36 cellular contexts compared by ENCODE assay signal in the genomic region with DNA sequence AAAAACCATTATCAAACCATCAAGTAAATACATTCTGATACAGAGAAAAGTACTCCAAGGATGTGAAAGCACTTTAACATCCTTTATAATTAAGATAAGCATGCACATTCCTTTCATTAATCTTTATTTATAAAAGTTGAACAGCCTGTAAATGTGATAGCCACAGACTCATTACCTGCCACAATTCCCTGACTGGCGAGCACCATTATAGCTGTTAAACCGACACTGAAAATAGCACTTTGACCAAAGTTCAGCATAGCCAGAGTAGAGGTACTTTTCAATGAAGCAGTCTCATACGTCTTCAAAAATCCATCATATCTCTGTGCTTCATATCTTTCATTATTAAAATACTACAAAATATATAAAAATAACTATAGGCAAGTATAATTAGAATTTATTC.
DNase-seq lines count a peak whose midpoint lies in the region; ATAC-seq, FAIRE-seq and TF ChIP-seq lines count a peak whose summit lies in the region.
"Had no signal": no experiment of that assay in that cellular context is flagged by ENCODE, and none has a peak within 500 bp of the region (broad histone marks: within the 10 kb centered on the region; RNA-seq: fewer than 3 reads in every experiment).

No MANE protein-coding gene starts in this region.

- intact Hi-C loops in left colon (cut with DNase I, micrococcal nuclease) (no loop called here), body of pancreas (cut with DNase I) (no loop called here)

- no peaks in the 10 kb centered on the region for H3K4me1 Mint-ChIP-seq in astrocyte (ENCODE audit: low read depth, unreplicated experiment)
- H3K4me1 Mint-ChIP-seq: B cell; CD14-positive monocyte; CD4-positive, alpha-beta memory T cell; CD4-positive, CD25-positive, alpha-beta regulatory T cell; CD8-positive, alpha-beta memory T cell had no signal

- H3K27me3 ChIP-seq in astrocyte (ENCODE audit: insufficient read depth, low read length) (no peaks in the 10 kb centered on the region), small intestine (ENCODE audit: control insufficient read depth in 2 of 2, insufficient read depth in 2 of 2, low read length in 2 of 2) (no peaks in the 10 kb centered on the region), body of pancreas (no peaks in the 10 kb centered on the region)
- H3K27me3 ChIP-seq: BE2C had no signal

- H3K27ac ChIP-seq in astrocyte (ENCODE audit: low read depth, low read length) (no peak overlapping the region), small intestine (ENCODE audit: low read depth in 1 of 2, low read length in 1 of 2) (no peak overlapping the region), body of pancreas (no peak overlapping the region)
- H3K27ac ChIP-seq: 22Rv1; A549; BLaER1; BLaER1 treated with 17β-estradiol and CSF1 and Interleukin-3, amounts not matched to agents 10 nM and 100 nM; C4-2B had no signal

- DNase-seq in astrocyte (ENCODE audit: low read depth) (no peak), left colon (no peak), small intestine (peak; percentile 52), body of pancreas (no peak), AML-193 (lab: John Stamatoyannopoulos, UW) (no peak), AG20443 (ENCODE audit: low spot score) (no peak)
- DNase-seq: 8988T; ACHN; BE2C; C1 segment of cervical spinal cord; Caco-2; Calu3; CD4-positive, alpha-beta memory T cell; CD4-positive, alpha-beta T cell; CD4-positive, CD25-positive, alpha-beta regulatory T cell; CD8-positive, alpha-beta memory T cell; CD8-positive, alpha-beta T cell; COR-L47; DMS 273 treated with DMSO at 0.1 percent for 48 hours; DMS153; DMS53; DMS79; DMS79 treated with DMSO at 0.1 percent for 48 hours; DND-41; EL had no signal

- no peaks in the 10 kb centered on the region for H3K79me2 ChIP-seq in astrocyte (ENCODE audit: insufficient read depth, low read length)

- no peaks in the 10 kb centered on the region for H3K9me3 Mint-ChIP-seq in astrocyte (ENCODE audit: unreplicated experiment)
- H3K9me3 Mint-ChIP-seq: CD14-positive monocyte; CD4-positive, alpha-beta memory T cell; CD4-positive, alpha-beta T cell; CD4-positive, CD25-positive, alpha-beta regulatory T cell; CD8-positive, alpha-beta memory T cell; CD8-positive, alpha-beta T cell had no signal

- no peak overlapping the region for H3K4me2 ChIP-seq in astrocyte (ENCODE audit: low read length)
- H3K4me2 ChIP-seq: A549; BLaER1; BLaER1 treated with 17β-estradiol and CSF1 and Interleukin-3, amounts not matched to agents 10 nM and 100 nM had no signal

- no peak overlapping the region for H3K4me3 ChIP-seq in astrocyte (ENCODE audit: insufficient read depth, low read depth, low read length)
- no peak overlapping the region for H3K4me3 ChIP-seq in small intestine (ENCODE audit: low read depth in 1 of 2, low read length in 2 of 2)
- H3K4me3 ChIP-seq in body of pancreas = no peak overlapping the region
- H3K4me3 ChIP-seq: A549; BLaER1; BLaER1 treated with 17β-estradiol and CSF1 and Interleukin-3, amounts not matched to agents 10 nM and 100 nM had no signal

- H3K4me1 ChIP-seq in astrocyte (ENCODE audit: insufficient read depth, low read length) (no peaks in the 10 kb centered on the region), small intestine (ENCODE audit: control insufficient read depth in 2 of 2, insufficient read depth in 1 of 2, low read depth in 1 of 2, low read length in 1 of 2) (no peaks in the 10 kb centered on the region), body of pancreas (no peaks in the 10 kb centered on the region)
- H3K4me1 ChIP-seq: A549; BE2C; BLaER1; BLaER1 treated with 17β-estradiol and CSF1 and Interleukin-3, amounts not matched to agents 10 nM and 100 nM; Caco-2 had no signal

- H3K9ac ChIP-seq in astrocyte (ENCODE audit: low read length) = no peak overlapping the region
- H3K9ac ChIP-seq: BLaER1; BLaER1 treated with 17β-estradiol and CSF1 and Interleukin-3, amounts not matched to agents 10 nM and 100 nM had no signal

- TF ChIP-seq POLR2A in body of pancreas (IDR thresholded peaks at IDR 0.05) = no peak

- 22 to 58% (median 38%) methylated on average over 3 of the region's 3 CpGs for WGBS in small intestine, 3 donors
- 82 to 92% methylated on average over 3 of the region's 3 CpGs for WGBS in body of pancreas, 2 donors

- H3K36me3 ChIP-seq in astrocyte (ENCODE audit: insufficient read depth, low read length) = no peaks in the 10 kb centered on the region
- no peaks in the 10 kb centered on the region for H3K36me3 ChIP-seq in small intestine (ENCODE audit: control insufficient read depth in 2 of 2, insufficient read depth in 2 of 2, low read length in 2 of 2)
- no peaks in the 10 kb centered on the region for H3K36me3 ChIP-seq in body of pancreas (replicated peaks in 1 of 2; ENCODE audit: insufficient read depth in 1 of 2, low read depth in 2 of 2)
- H3K36me3 ChIP-seq: BE2C had no signal

- H3K27me3 Mint-ChIP-seq in astrocyte (ENCODE audit: low read depth, unreplicated experiment) = no peaks in the 10 kb centered on the region
- H3K27me3 Mint-ChIP-seq: B cell; CD4-positive, alpha-beta memory T cell; CD4-positive, alpha-beta T cell; CD4-positive, CD25-positive, alpha-beta regulatory T cell; CD8-positive, alpha-beta memory T cell had no signal

- ATAC-seq in left colon = peak; percentile 69
- no peak for ATAC-seq in body of pancreas
- ATAC-seq in HG02885 (IDR thresholded peaks at IDR 0.05; ENCODE audit: poor library complexity, unreplicated experiment) = no peak
- ATAC-seq: A549; CD8-positive, alpha-beta T cell had no signal

- H3K36me3 Mint-ChIP-seq in astrocyte (ENCODE audit: low read depth, unreplicated experiment) = no peaks in the 10 kb centered on the region

- no peak overlapping the region for H3K27ac Mint-ChIP-seq in astrocyte (ENCODE audit: unreplicated experiment)
- H3K27ac Mint-ChIP-seq: B cell; CD14-positive monocyte; CD4-positive, alpha-beta memory T cell; CD4-positive, alpha-beta T cell; CD4-positive, CD25-positive, alpha-beta regulatory T cell; CD8-positive, alpha-beta T cell had no signal

- no peaks in the 10 kb centered on the region for H3K9me3 ChIP-seq in astrocyte (ENCODE audit: insufficient read depth, low read depth, low read length)
- H3K9me3 ChIP-seq in small intestine (ENCODE audit: control insufficient read depth, low read depth) = no peaks in the 10 kb centered on the region
- H3K9me3 ChIP-seq in body of pancreas = no peaks in the 10 kb centered on the region
- H3K9me3 ChIP-seq: A549, BE2C, BLaER1, Caco-2 had no signal

- no peak overlapping the region for H3K4me3 Mint-ChIP-seq in astrocyte (ENCODE audit: unreplicated experiment)
- H3K4me3 Mint-ChIP-seq: B cell; CD14-positive monocyte; CD4-positive, alpha-beta memory T cell; CD4-positive, alpha-beta T cell; CD4-positive, CD25-positive, alpha-beta regulatory T cell; CD8-positive, alpha-beta memory T cell; CD8-positive, alpha-beta T cell had no signal

- H4K20me1 ChIP-seq in astrocyte (ENCODE audit: insufficient read depth, low read length) = no peaks in the 10 kb centered on the region

- no peak for TF ChIP-seq CTCF in astrocyte (IDR thresholded peaks at IDR 0.05; ENCODE audit: insufficient read depth, low read depth, low read length)
- no peak for TF ChIP-seq CTCF in body of pancreas (IDR thresholded peaks at IDR 0.05)

- FAIRE-seq in astrocyte (lab: Jason Lieb, UNC) (peak; percentile 37), colon (lab: Jason Lieb, UNC) (peak; percentile 96), small intestine (lab: Jason Lieb, UNC) (no peak)
- FAIRE-seq: A204.1, A549, D721Med had no signal

- no peak overlapping the region for H2AFZ ChIP-seq in astrocyte (ENCODE audit: low read depth, low read length)
